Comparison of ENCODE assay signal across 8 cellular contexts in genomic region chr4:168831585-168831918, GRCh38.
DNase-seq lines count a peak whose midpoint lies in the region; ATAC-seq and TF ChIP-seq lines count a peak whose summit lies in the region.

No MANE protein-coding gene starts in this region.

- no peak for ATAC-seq in activated T-cell treated with anti-CD3 and anti-CD28 coated beads, Interleukin-2, amount 50 U/mL, for 4 hours
- ATAC-seq in HG03457 (IDR thresholded peaks at IDR 0.05; ENCODE audit: unreplicated experiment), result no peak

- peak overlapping the region; percentile 65 for H3K4me3 Mint-ChIP-seq in activated T-cell treated with anti-CD3 and anti-CD28 coated beads, Interleukin-2, amount 50 U/mL, for 4 hours

- H3K36me3 Mint-ChIP-seq in activated T-cell treated with anti-CD3 and anti-CD28 coated beads, Interleukin-2, amount 50 U/mL, for 4 hours (ENCODE audit: insufficient read depth), result no peaks in the 10 kb centered on the region

- H3K9me3 Mint-ChIP-seq in activated T-cell treated with anti-CD3 and anti-CD28 coated beads, Interleukin-2, amount 50 U/mL, for 4 hours, result no peaks in the 10 kb centered on the region

- DNase-seq in activated T-cell treated with anti-CD3 and anti-CD28 coated beads, Interleukin-2, amount 50 U/mL, for 4 hours, result no peak
- no peak for DNase-seq in activated T-cell treated with anti-CD3 and anti-CD28 coated beads, Interleukin-2, amount 50 U/mL, for 48 hours
- DNase-seq in SJCRH30 (peak in 1 of 2 experiments; percentile 24), fibroblast of the aortic adventitia (ENCODE audit: low read depth) (no peak), skeletal muscle cell (ENCODE audit: low read depth) (no peak), NCI-H2171 treated with DMSO at 0.1 percent for 48 hours (lab: John Stamatoyannopoulos, UW) (no peak)
- no peak for DNase-seq in NK-92 treated with Interleukin-12 subunit alpha and Interleukin-12 subunit beta, amount 100 ng/mL, for 24 hours (lab: John Stamatoyannopoulos, UW)

- H3K4me1 Mint-ChIP-seq in activated T-cell treated with anti-CD3 and anti-CD28 coated beads, Interleukin-2, amount 50 U/mL, for 4 hours (ENCODE audit: low read depth), result peaks cover 10% of the 10 kb centered on the region

- H3K4me1 ChIP-seq in SJCRH30, result peaks cover 5% of the 10 kb centered on the region; the same call in 1 of the 2 replicates

- TF ChIP-seq CTCF in fibroblast of the aortic adventitia (IDR thresholded peaks at IDR 0.05; ENCODE audit: insufficient read depth, low read length), result no peak

- H3K36me3 ChIP-seq in SJCRH30, result peaks cover 6% of the 10 kb centered on the region

- H3K9me3 ChIP-seq in SJCRH30 (replicated peaks), result no peaks in the 10 kb centered on the region

- H3K27me3 ChIP-seq in SJCRH30, result no peaks in the 10 kb centered on the region

- peak overlapping the region; percentile 96 for H3K27ac ChIP-seq in SJCRH30

- H3K4me3 ChIP-seq in SJCRH30, result peak overlapping the region; percentile 91
- peak overlapping the region; percentile 89 for H3K4me3 ChIP-seq in fibroblast of the aortic adventitia (ENCODE audit: low read depth, low read length)
- H3K4me3 ChIP-seq in skeletal muscle cell (ENCODE audit: low read depth, low read length), result peak overlapping the region; percentile 90

- H3K27me3 Mint-ChIP-seq in activated T-cell treated with anti-CD3 and anti-CD28 coated beads, Interleukin-2, amount 50 U/mL, for 4 hours (ENCODE audit: low read depth), result peaks cover 53% of the 10 kb centered on the region
